In the genomic region with DNA sequence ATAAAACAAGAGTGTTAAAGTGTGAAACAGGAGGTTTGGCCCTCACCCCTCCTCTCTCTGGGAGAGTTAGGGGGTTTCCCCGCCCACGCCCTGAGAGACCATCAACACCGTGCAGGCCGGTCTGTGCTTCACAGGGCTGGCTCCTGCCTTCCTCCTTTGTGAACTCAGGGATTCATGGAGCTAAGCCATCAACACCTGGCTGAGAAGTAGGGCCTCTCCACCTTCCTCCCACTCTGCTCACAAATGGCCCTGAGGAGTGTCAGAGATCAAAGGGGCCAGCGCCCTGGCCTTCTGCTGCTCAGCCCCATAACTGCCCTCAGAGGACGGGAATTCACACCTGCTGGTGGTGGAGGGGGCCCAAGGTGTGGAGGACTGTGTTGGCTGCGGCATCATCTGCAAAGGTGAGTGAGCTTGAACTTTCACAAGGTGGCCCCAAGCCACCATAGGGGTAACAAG, we compare ENCODE assay signal across 1 cellular context.
TF ChIP-seq lines count a peak whose summit lies in the region.

No MANE protein-coding gene starts in this region.

TF ChIP-seq in GM12878, 131 proteins besides CTCF, POLR2A, EP300 and RAD21 (continued from another document and continues in another):
- TF ChIP-seq, protein P1, sequence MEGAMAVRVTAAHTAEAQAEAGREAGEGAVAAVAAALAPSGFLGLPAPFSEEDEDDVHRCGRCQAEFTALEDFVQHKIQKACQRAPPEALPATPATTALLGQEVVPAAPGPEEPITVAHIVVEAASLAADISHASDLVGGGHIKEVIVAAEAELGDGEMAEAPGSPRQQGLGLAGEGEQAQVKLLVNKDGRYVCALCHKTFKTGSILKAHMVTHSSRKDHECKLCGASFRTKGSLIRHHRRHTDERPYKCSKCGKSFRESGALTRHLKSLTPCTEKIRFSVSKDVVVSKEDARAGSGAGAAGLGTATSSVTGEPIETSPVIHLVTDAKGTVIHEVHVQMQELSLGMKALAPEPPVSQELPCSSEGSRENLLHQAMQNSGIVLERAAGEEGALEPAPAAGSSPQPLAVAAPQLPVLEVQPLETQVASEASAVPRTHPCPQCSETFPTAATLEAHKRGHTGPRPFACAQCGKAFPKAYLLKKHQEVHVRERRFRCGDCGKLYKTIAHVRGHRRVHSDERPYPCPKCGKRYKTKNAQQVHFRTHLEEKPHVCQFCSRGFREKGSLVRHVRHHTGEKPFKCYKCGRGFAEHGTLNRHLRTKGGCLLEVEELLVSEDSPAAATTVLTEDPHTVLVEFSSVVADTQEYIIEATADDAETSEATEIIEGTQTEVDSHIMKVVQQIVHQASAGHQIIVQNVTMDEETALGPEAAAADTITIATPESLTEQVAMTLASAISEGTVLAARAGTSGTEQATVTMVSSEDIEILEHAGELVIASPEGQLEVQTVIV (IDR thresholded peaks at IDR 0.05; ENCODE audit: borderline replicate concordance, partially characterized antibody): no peak
- no peak for TF ChIP-seq SRF (IDR thresholded peaks at IDR 0.05; ENCODE audit: low read depth in 2 of 2, low read length in 2 of 2)
- TF ChIP-seq FOS (IDR thresholded peaks at IDR 0.05; ENCODE audit: borderline replicate concordance, extremely low read depth, insufficient read length): no peak
- no peak for TF ChIP-seq ZNF384 (IDR thresholded peaks at IDR 0.05; ENCODE audit: borderline replicate concordance, low read depth, low read length)
- TF ChIP-seq SUZ12 (IDR thresholded peaks at IDR 0.05; ENCODE audit: unreplicated experiment): no peak
- TF ChIP-seq TBL1XR1 (IDR thresholded peaks at IDR 0.05; ENCODE audit: low read depth, low read length): no peak
- TF ChIP-seq, protein P2, sequence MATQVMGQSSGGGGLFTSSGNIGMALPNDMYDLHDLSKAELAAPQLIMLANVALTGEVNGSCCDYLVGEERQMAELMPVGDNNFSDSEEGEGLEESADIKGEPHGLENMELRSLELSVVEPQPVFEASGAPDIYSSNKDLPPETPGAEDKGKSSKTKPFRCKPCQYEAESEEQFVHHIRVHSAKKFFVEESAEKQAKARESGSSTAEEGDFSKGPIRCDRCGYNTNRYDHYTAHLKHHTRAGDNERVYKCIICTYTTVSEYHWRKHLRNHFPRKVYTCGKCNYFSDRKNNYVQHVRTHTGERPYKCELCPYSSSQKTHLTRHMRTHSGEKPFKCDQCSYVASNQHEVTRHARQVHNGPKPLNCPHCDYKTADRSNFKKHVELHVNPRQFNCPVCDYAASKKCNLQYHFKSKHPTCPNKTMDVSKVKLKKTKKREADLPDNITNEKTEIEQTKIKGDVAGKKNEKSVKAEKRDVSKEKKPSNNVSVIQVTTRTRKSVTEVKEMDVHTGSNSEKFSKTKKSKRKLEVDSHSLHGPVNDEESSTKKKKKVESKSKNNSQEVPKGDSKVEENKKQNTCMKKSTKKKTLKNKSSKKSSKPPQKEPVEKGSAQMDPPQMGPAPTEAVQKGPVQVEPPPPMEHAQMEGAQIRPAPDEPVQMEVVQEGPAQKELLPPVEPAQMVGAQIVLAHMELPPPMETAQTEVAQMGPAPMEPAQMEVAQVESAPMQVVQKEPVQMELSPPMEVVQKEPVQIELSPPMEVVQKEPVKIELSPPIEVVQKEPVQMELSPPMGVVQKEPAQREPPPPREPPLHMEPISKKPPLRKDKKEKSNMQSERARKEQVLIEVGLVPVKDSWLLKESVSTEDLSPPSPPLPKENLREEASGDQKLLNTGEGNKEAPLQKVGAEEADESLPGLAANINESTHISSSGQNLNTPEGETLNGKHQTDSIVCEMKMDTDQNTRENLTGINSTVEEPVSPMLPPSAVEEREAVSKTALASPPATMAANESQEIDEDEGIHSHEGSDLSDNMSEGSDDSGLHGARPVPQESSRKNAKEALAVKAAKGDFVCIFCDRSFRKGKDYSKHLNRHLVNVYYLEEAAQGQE (IDR thresholded peaks at IDR 0.05; ENCODE audit: low read depth, low read length): no peak
- TF ChIP-seq, protein P3, sequence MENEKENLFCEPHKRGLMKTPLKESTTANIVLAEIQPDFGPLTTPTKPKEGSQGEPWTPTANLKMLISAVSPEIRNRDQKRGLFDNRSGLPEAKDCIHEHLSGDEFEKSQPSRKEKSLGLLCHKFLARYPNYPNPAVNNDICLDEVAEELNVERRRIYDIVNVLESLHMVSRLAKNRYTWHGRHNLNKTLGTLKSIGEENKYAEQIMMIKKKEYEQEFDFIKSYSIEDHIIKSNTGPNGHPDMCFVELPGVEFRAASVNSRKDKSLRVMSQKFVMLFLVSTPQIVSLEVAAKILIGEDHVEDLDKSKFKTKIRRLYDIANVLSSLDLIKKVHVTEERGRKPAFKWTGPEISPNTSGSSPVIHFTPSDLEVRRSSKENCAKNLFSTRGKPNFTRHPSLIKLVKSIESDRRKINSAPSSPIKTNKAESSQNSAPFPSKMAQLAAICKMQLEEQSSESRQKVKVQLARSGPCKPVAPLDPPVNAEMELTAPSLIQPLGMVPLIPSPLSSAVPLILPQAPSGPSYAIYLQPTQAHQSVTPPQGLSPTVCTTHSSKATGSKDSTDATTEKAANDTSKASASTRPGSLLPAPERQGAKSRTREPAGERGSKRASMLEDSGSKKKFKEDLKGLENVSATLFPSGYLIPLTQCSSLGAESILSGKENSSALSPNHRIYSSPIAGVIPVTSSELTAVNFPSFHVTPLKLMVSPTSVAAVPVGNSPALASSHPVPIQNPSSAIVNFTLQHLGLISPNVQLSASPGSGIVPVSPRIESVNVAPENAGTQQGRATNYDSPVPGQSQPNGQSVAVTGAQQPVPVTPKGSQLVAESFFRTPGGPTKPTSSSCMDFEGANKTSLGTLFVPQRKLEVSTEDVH (IDR thresholded peaks at IDR 0.05; ENCODE audit: low read depth, partially characterized antibody): no peak
- TF ChIP-seq JUND (IDR thresholded peaks at IDR 0.05; ENCODE audit: low read depth, low read length): no peak
- TF ChIP-seq STAT3 (IDR thresholded peaks at IDR 0.05; ENCODE audit: low read depth, low read length): no peak
- no peak for TF ChIP-seq CREM (IDR thresholded peaks at IDR 0.05; ENCODE audit: low read depth)
- TF ChIP-seq KLF5 (IDR thresholded peaks at IDR 0.05; ENCODE audit: partially characterized antibody): no peak
- TF ChIP-seq, protein P4, sequence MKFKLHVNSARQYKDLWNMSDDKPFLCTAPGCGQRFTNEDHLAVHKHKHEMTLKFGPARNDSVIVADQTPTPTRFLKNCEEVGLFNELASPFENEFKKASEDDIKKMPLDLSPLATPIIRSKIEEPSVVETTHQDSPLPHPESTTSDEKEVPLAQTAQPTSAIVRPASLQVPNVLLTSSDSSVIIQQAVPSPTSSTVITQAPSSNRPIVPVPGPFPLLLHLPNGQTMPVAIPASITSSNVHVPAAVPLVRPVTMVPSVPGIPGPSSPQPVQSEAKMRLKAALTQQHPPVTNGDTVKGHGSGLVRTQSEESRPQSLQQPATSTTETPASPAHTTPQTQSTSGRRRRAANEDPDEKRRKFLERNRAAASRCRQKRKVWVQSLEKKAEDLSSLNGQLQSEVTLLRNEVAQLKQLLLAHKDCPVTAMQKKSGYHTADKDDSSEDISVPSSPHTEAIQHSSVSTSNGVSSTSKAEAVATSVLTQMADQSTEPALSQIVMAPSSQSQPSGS (IDR thresholded peaks at IDR 0.05; ENCODE audit: low read length): no peak
- peak in 1 of 2 experiments; percentile 97; a peak in 2 of 3 replicates for TF ChIP-seq EGR1 (IDR thresholded peaks at IDR 0.05; ENCODE audit: borderline replicate concordance in 1 of 2, low read depth in 2 of 2, low read length in 2 of 2)
- 0 out of 2 replicates have a peak, but pooled peaks have one; percentile 18 for TF ChIP-seq CHD2 (IDR thresholded peaks at IDR 0.05; ENCODE audit: borderline replicate concordance, low read depth, low read length)
- no peak for TF ChIP-seq SPI1 (IDR thresholded peaks at IDR 0.05; ENCODE audit: borderline replicate concordance, insufficient read depth, low read depth, low read length)
- peak; percentile 97 for TF ChIP-seq DPF2 (IDR thresholded peaks at IDR 0.05)
- TF ChIP-seq, protein P5, sequence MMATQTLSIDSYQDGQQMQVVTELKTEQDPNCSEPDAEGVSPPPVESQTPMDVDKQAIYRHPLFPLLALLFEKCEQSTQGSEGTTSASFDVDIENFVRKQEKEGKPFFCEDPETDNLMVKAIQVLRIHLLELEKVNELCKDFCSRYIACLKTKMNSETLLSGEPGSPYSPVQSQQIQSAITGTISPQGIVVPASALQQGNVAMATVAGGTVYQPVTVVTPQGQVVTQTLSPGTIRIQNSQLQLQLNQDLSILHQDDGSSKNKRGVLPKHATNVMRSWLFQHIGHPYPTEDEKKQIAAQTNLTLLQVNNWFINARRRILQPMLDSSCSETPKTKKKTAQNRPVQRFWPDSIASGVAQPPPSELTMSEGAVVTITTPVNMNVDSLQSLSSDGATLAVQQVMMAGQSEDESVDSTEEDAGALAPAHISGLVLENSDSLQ (IDR thresholded peaks at IDR 0.05): no peak
- TF ChIP-seq KDM1A (IDR thresholded peaks at IDR 0.05; ENCODE audit: borderline replicate concordance): no peak
- TF ChIP-seq RAD51 (IDR thresholded peaks at IDR 0.05): no peak
- no peak for TF ChIP-seq MEF2A (IDR thresholded peaks at IDR 0.05; ENCODE audit: insufficient read depth, low read depth, low read length)
- no peak for TF ChIP-seq CBX5 (IDR thresholded peaks at IDR 0.05; ENCODE audit: low read depth)
- TF ChIP-seq, protein P6, sequence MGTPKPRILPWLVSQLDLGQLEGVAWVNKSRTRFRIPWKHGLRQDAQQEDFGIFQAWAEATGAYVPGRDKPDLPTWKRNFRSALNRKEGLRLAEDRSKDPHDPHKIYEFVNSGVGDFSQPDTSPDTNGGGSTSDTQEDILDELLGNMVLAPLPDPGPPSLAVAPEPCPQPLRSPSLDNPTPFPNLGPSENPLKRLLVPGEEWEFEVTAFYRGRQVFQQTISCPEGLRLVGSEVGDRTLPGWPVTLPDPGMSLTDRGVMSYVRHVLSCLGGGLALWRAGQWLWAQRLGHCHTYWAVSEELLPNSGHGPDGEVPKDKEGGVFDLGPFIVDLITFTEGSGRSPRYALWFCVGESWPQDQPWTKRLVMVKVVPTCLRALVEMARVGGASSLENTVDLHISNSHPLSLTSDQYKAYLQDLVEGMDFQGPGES (IDR thresholded peaks at IDR 0.05): no peak
- TF ChIP-seq SREBF2 (IDR thresholded peaks at IDR 0.05; ENCODE audit: low read length): no peak
- TF ChIP-seq MYB (IDR thresholded peaks at IDR 0.05; ENCODE audit: borderline replicate concordance, low read depth, low read length): no peak
- TF ChIP-seq MTA3 (IDR thresholded peaks at IDR 0.05; ENCODE audit: borderline replicate concordance, low read length): no peak
- TF ChIP-seq ZNF274 (IDR thresholded peaks at IDR 0.05; ENCODE audit: insufficient read depth, insufficient read length): no peak
- TF ChIP-seq, protein P7, sequence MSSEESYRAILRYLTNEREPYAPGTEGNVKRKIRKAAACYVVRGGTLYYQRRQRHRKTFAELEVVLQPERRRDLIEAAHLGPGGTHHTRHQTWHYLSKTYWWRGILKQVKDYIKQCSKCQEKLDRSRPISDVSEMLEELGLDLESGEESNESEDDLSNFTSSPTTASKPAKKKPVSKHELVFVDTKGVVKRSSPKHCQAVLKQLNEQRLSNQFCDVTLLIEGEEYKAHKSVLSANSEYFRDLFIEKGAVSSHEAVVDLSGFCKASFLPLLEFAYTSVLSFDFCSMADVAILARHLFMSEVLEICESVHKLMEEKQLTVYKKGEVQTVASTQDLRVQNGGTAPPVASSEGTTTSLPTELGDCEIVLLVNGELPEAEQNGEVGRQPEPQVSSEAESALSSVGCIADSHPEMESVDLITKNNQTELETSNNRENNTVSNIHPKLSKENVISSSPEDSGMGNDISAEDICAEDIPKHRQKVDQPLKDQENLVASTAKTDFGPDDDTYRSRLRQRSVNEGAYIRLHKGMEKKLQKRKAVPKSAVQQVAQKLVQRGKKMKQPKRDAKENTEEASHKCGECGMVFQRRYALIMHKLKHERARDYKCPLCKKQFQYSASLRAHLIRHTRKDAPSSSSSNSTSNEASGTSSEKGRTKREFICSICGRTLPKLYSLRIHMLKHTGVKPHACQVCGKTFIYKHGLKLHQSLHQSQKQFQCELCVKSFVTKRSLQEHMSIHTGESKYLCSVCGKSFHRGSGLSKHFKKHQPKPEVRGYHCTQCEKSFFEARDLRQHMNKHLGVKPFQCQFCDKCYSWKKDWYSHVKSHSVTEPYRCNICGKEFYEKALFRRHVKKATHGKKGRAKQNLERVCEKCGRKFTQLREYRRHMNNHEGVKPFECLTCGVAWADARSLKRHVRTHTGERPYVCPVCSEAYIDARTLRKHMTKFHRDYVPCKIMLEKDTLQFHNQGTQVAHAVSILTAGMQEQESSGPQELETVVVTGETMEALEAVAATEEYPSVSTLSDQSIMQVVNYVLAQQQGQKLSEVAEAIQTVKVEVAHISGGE (CRISPR knock-in tag; IDR thresholded peaks at IDR 0.05): no peak
- no peak for TF ChIP-seq RB1 (IDR thresholded peaks at IDR 0.05; ENCODE audit: borderline replicate concordance)
- TF ChIP-seq CBFB (IDR thresholded peaks at IDR 0.05; ENCODE audit: low read depth): no peak
- TF ChIP-seq SP1 (IDR thresholded peaks at IDR 0.05; ENCODE audit: low read depth, low read length): peak; percentile 29
- no peak for TF ChIP-seq CEBPB (IDR thresholded peaks at IDR 0.05; ENCODE audit: borderline replicate concordance in 1 of 2, low read depth in 2 of 2, low read length in 2 of 2)
- no peak for TF ChIP-seq HDGF (IDR thresholded peaks at IDR 0.05)
- no peak for TF ChIP-seq ESRRA (IDR thresholded peaks at IDR 0.05; ENCODE audit: low read length)
- TF ChIP-seq, protein P8, sequence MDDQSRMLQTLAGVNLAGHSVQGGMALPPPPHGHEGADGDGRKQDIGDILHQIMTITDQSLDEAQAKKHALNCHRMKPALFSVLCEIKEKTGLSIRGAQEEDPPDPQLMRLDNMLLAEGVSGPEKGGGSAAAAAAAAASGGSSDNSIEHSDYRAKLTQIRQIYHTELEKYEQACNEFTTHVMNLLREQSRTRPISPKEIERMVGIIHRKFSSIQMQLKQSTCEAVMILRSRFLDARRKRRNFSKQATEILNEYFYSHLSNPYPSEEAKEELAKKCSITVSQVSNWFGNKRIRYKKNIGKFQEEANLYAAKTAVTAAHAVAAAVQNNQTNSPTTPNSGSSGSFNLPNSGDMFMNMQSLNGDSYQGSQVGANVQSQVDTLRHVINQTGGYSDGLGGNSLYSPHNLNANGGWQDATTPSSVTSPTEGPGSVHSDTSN (IDR thresholded peaks at IDR 0.05; ENCODE audit: insufficient replicate concordance, low read depth, low read length): no peak
- TF ChIP-seq NFIC (IDR thresholded peaks at IDR 0.05; ENCODE audit: low read depth, low read length): no peak
- no peak for TF ChIP-seq WRNIP1 (IDR thresholded peaks at IDR 0.05; ENCODE audit: borderline replicate concordance, low read depth, low read length)
- TF ChIP-seq NFYA (IDR thresholded peaks at IDR 0.05; ENCODE audit: borderline replicate concordance, low read depth, low read length): no peak
- no peak for TF ChIP-seq POLR2AphosphoS2 (IDR thresholded peaks at IDR 0.05; ENCODE audit: low read depth, low read length)
- no peak for TF ChIP-seq PML (IDR thresholded peaks at IDR 0.05; ENCODE audit: low read length)
- TF ChIP-seq, protein P9, sequence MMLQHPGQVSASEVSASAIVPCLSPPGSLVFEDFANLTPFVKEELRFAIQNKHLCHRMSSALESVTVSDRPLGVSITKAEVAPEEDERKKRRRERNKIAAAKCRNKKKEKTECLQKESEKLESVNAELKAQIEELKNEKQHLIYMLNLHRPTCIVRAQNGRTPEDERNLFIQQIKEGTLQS (IDR thresholded peaks at IDR 0.05; ENCODE audit: borderline replicate concordance, extremely low read depth, low read depth, low read length): no peak
